ENCODE assay signal across 9 cellular contexts in genomic region chr12:109786799-109787198, GRCh38. TPM values are rescaled to one million over a fixed set of nuclear protein-coding genes. Genes with fewer than 3 reads are reported as not detected.
"Had no signal": no experiment of that assay in that cellular context is flagged by ENCODE, and none has a peak within 500 bp of the region (broad histone marks: within the 10 kb centered on the region; RNA-seq: fewer than 3 reads in every experiment).

No MANE protein-coding gene starts in this region.

- H2AFZ ChIP-seq: GM23248 had no signal

- H3K9me3 Mint-ChIP-seq: IgD-negative memory B cell had no signal

- H3K4me3 ChIP-seq: GM23248 had no signal

- H3K4me3 Mint-ChIP-seq: HFFc6, IgD-negative memory B cell had no signal

- ATAC-seq: HepG2 had no signal

- H3K27ac ChIP-seq: GM23248, HL-60 had no signal

- DNase-seq: GM23248, GOT3, H7, HCEC 1CT, HFFc6, KBM-7 had no signal

- H3K27ac Mint-ChIP-seq: HFFc6, IgD-negative memory B cell had no signal

- H3K9ac ChIP-seq: GM23248 had no signal

- H3K4me1 Mint-ChIP-seq: IgD-negative memory B cell had no signal

RNA-seq across cellular contexts. Expression of gene TRPV4, which starts 46.4 kb away (rescaled TPM):
- polyA plus RNA-seq: IgD-negative memory B cell had no signal
